In the genomic region with DNA sequence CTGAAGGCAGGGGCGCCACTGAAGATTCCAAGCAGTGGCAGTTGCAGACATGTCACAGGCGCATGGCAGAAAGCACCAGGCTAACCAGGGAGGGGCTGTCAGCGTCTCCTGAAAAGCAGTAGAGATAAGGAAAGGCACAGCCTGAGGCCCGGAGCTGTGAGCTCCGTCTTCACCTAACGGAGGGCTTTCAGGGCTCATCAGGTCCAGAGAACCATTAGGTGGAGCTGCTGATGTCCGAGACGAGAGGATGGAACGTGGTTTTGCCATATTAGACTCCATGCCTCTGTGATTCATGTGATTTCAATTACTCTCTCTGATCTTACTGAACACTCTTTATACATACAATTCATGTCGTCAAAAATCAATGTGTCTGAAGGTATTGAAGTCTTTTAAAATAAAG, we compare ENCODE assay signal across 20 cellular contexts.
DNase-seq lines count a peak whose midpoint lies in the region; ATAC-seq, FAIRE-seq and TF ChIP-seq lines count a peak whose summit lies in the region.
"Had no signal": no experiment of that assay in that cellular context is flagged by ENCODE, and none has a peak within 500 bp of the region (broad histone marks: within the 10 kb centered on the region; RNA-seq: fewer than 3 reads in every experiment).

No MANE protein-coding gene starts in this region.

- H3K27ac Mint-ChIP-seq in activated CD4-positive, alpha-beta T cell treated with anti-CD3 and anti-CD28 coated beads, Interleukin-2, amount 10 ng/mL, durations not matched to agents 24 days and 14 days: no peak overlapping the region
- H3K27ac Mint-ChIP-seq in activated CD4-positive, alpha-beta T cell treated with anti-CD3 and anti-CD28 coated beads for 36 hours: no peak overlapping the region
- H3K27ac Mint-ChIP-seq: CD4-positive, alpha-beta T cell; HFFc6 had no signal

- no peaks in the 10 kb centered on the region for H3K9me3 Mint-ChIP-seq in activated CD4-positive, alpha-beta T cell treated with anti-CD3 and anti-CD28 coated beads, Interleukin-2, amount 10 ng/mL, durations not matched to agents 24 days and 14 days
- H3K9me3 Mint-ChIP-seq in activated CD4-positive, alpha-beta T cell treated with anti-CD3 and anti-CD28 coated beads for 36 hours (ENCODE audit: low read depth): peaks cover 4% of the 10 kb centered on the region
- H3K9me3 Mint-ChIP-seq: HFFc6 had no signal

- H3K36me3 Mint-ChIP-seq in activated CD4-positive, alpha-beta T cell treated with anti-CD3 and anti-CD28 coated beads, Interleukin-2, amount 10 ng/mL, durations not matched to agents 24 days and 14 days (ENCODE audit: low read depth): no peaks in the 10 kb centered on the region
- H3K36me3 Mint-ChIP-seq in activated CD4-positive, alpha-beta T cell treated with anti-CD3 and anti-CD28 coated beads for 36 hours (ENCODE audit: low read depth): no peaks in the 10 kb centered on the region

- peak; percentile 26 for DNase-seq in activated CD4-positive, alpha-beta T cell treated with anti-CD3 and anti-CD28 coated beads, Interleukin-2, amount 10 ng/mL, durations not matched to agents 24 days and 14 days
- no peak for DNase-seq in activated CD4-positive, alpha-beta T cell treated with anti-CD3 and anti-CD28 coated beads for 36 hours
- peak; percentile 5 for DNase-seq in EH (ENCODE audit: low read depth)
- DNase-seq in RPMI7951 (ENCODE audit: low read depth): peak; percentile 4
- DNase-seq in kidney: peak; percentile 37
- DNase-seq: ACHN; C1 segment of cervical spinal cord; CD4-positive, alpha-beta T cell; COR-L47; DMS153; DMS79 treated with DMSO at 0.1 percent for 48 hours; GDM1; HFFc6 had no signal

- TF ChIP-seq CTCF in kidney (IDR thresholded peaks at IDR 0.05; ENCODE audit: borderline replicate concordance, extremely low read depth, insufficient read depth): no peak

- H3K9ac ChIP-seq in kidney (ENCODE audit: low read length in 2 of 2): no peak overlapping the region

- POLR2A ChIA-PET in activated CD4-positive, alpha-beta T cell treated with anti-CD3 and anti-CD28 coated beads for 36 hours (lab: Charles Lee): no interaction called here

- H3K4me1 Mint-ChIP-seq in activated CD4-positive, alpha-beta T cell treated with anti-CD3 and anti-CD28 coated beads, Interleukin-2, amount 10 ng/mL, durations not matched to agents 24 days and 14 days: no peaks in the 10 kb centered on the region
- H3K4me1 Mint-ChIP-seq in activated CD4-positive, alpha-beta T cell treated with anti-CD3 and anti-CD28 coated beads for 36 hours: no peaks in the 10 kb centered on the region

- H3K36me3 ChIP-seq in kidney (ENCODE audit: control insufficient read depth in 1 of 2, insufficient read depth in 2 of 2, low read length in 2 of 2): no peaks in the 10 kb centered on the region
- H3K36me3 ChIP-seq: HAP-1 had no signal

- H3K4me3 Mint-ChIP-seq in activated CD4-positive, alpha-beta T cell treated with anti-CD3 and anti-CD28 coated beads, Interleukin-2, amount 10 ng/mL, durations not matched to agents 24 days and 14 days: no peak overlapping the region
- H3K4me3 Mint-ChIP-seq in activated CD4-positive, alpha-beta T cell treated with anti-CD3 and anti-CD28 coated beads for 36 hours: no peak overlapping the region
- H3K4me3 Mint-ChIP-seq: CD4-positive, alpha-beta T cell; HFFc6 had no signal

- H3K4me1 ChIP-seq in kidney (ENCODE audit: control insufficient read depth in 1 of 2, insufficient read depth in 1 of 2, low read depth in 1 of 2, low read length in 2 of 2): no peaks in the 10 kb centered on the region
- H3K4me1 ChIP-seq: HAP-1 had no signal

- H3K27ac ChIP-seq in kidney (ENCODE audit: low read depth in 2 of 2, low read length in 2 of 2): no peak overlapping the region
- H3K27ac ChIP-seq: HL-60 had no signal

- FAIRE-seq in kidney (lab: Jason Lieb, UNC): no peak
- FAIRE-seq: D721Med, GM12892, H1 had no signal

- peaks cover 5% of the 10 kb centered on the region for H3K27me3 Mint-ChIP-seq in activated CD4-positive, alpha-beta T cell treated with anti-CD3 and anti-CD28 coated beads, Interleukin-2, amount 10 ng/mL, durations not matched to agents 24 days and 14 days
- peaks cover 2% of the 10 kb centered on the region for H3K27me3 Mint-ChIP-seq in activated CD4-positive, alpha-beta T cell treated with anti-CD3 and anti-CD28 coated beads for 36 hours
- H3K27me3 Mint-ChIP-seq: CD4-positive, alpha-beta T cell had no signal

- H3K4me3 ChIP-seq in kidney (ENCODE audit: low read length in 2 of 2): no peak overlapping the region
- H3K4me3 ChIP-seq: HAP-1 had no signal

- no peak for ATAC-seq in activated CD4-positive, alpha-beta T cell treated with anti-CD3 and anti-CD28 coated beads for 36 hours
- ATAC-seq in GM18511 (IDR thresholded peaks at IDR 0.05; ENCODE audit: unreplicated experiment): no peak
- ATAC-seq in HG02840 (IDR thresholded peaks at IDR 0.05; ENCODE audit: low FRiP score, unreplicated experiment): no peak

- no peaks in the 10 kb centered on the region for H3K9me3 ChIP-seq in kidney (ENCODE audit: control insufficient read depth in 1 of 2, low read length in 2 of 2)
- H3K9me3 ChIP-seq: HAP-1 had no signal

- CTCF ChIA-PET in activated CD4-positive, alpha-beta T cell treated with anti-CD3 and anti-CD28 coated beads for 36 hours (lab: Charles Lee): interaction anchor here (0.6 kb wide), 1 partner anchor 9 kb away, joined by 3 read pairs; no protein-coding TSS in a partner anchor

- intact Hi-C loops in activated CD4-positive, alpha-beta T cell treated with anti-CD3 and anti-CD28 coated beads, Interleukin-2, amount 10 ng/mL, durations not matched to agents 24 days and 14 days (cut with micrococcal nuclease): no loop called here
- intact Hi-C loops in activated CD4-positive, alpha-beta T cell treated with anti-CD3 and anti-CD28 coated beads for 36 hours (cut with DNase I, micrococcal nuclease): no loop called here
- intact Hi-C loops in kidney (cut with DNase I): no loop called here
